35 cellular contexts compared by ENCODE assay signal in genomic region chr18:31447530-31448191, GRCh38. TPM values are rescaled to one million over a fixed set of nuclear protein-coding genes. Genes with fewer than 3 reads are reported as not detected.
DNase-seq lines count a peak whose midpoint lies in the region; ATAC-seq, FAIRE-seq and TF ChIP-seq lines count a peak whose summit lies in the region.
"Had no signal": no experiment of that assay in that cellular context is flagged by ENCODE, and none has a peak within 500 bp of the region (broad histone marks: within the 10 kb centered on the region; RNA-seq: fewer than 3 reads in every experiment).

A gene with protein sequence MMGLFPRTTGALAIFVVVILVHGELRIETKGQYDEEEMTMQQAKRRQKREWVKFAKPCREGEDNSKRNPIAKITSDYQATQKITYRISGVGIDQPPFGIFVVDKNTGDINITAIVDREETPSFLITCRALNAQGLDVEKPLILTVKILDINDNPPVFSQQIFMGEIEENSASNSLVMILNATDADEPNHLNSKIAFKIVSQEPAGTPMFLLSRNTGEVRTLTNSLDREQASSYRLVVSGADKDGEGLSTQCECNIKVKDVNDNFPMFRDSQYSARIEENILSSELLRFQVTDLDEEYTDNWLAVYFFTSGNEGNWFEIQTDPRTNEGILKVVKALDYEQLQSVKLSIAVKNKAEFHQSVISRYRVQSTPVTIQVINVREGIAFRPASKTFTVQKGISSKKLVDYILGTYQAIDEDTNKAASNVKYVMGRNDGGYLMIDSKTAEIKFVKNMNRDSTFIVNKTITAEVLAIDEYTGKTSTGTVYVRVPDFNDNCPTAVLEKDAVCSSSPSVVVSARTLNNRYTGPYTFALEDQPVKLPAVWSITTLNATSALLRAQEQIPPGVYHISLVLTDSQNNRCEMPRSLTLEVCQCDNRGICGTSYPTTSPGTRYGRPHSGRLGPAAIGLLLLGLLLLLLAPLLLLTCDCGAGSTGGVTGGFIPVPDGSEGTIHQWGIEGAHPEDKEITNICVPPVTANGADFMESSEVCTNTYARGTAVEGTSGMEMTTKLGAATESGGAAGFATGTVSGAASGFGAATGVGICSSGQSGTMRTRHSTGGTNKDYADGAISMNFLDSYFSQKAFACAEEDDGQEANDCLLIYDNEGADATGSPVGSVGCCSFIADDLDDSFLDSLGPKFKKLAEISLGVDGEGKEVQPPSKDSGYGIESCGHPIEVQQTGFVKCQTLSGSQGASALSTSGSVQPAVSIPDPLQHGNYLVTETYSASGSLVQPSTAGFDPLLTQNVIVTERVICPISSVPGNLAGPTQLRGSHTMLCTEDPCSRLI (plus strand): TSS chr18:31447741. CDS start chr18:31447878, 137 bp downstream.

- TF ChIP-seq RAD21 in H1 (IDR thresholded peaks at IDR 0.05 in 1 of 2, conservative IDR thresholded peaks at IDR 0.05 in 1 of 2; ENCODE audit: low read depth in 2 of 2, low read length in 2 of 2): no peak

- H3K23me2 ChIP-seq in H1 (ENCODE audit: low read depth, low read length): no peaks in the 10 kb centered on the region

- H3K27ac ChIP-seq in GM23338 (ENCODE audit: low read depth) (no peak within 1 kb of the TSS), H1 (ENCODE audit: low read depth, low read length) (no peak within 1 kb of the TSS), mesendoderm (ENCODE audit: low read depth, low read length) (no peak within 1 kb of the TSS)
- H3K27ac ChIP-seq: left lung, transverse colon, WERI-Rb-1 had no signal

- H3K79me1 ChIP-seq in H1 (ENCODE audit: low read depth, low read length): no peaks in the 10 kb centered on the region
- no peaks in the 10 kb centered on the region for H3K79me1 ChIP-seq in mesendoderm (ENCODE audit: low read length)

- no peaks in the 10 kb centered on the region for H4K20me1 ChIP-seq in GM23338 (replicated peaks; ENCODE audit: insufficient read depth)
- no peaks in the 10 kb centered on the region for H4K20me1 ChIP-seq in H1 (replicated peaks in 1 of 2; ENCODE audit: control insufficient read depth in 1 of 2, insufficient read depth in 2 of 2, low read length in 2 of 2)

- H3K4me1 ChIP-seq in GM23338 (ENCODE audit: insufficient read depth): no peaks in the 10 kb centered on the region
- H3K4me1 ChIP-seq in H1 (replicated peaks in 1 of 4; ENCODE audit: control insufficient read depth in 3 of 4, insufficient read depth in 4 of 4, low read length in 3 of 4): peaks cover 0 to 3% (median 1%) of the 10 kb centered on the region in 4 experiments; a peak in 2 of 7 replicates
- no peaks in the 10 kb centered on the region for H3K4me1 ChIP-seq in mesendoderm (ENCODE audit: control insufficient read depth, low read depth, low read length)
- H3K4me1 ChIP-seq: left lung, transverse colon had no signal

- TF ChIP-seq POLR2A in H1 (IDR thresholded peaks at IDR 0.05; ENCODE audit: control extremely low read depth in 1 of 2, low read depth in 2 of 2, low read length in 2 of 2): no peak

- H4K5ac ChIP-seq in H1 (ENCODE audit: insufficient read length, low read depth, low read length) (no peak within 1 kb of the TSS), mesendoderm (ENCODE audit: low read length) (no peak within 1 kb of the TSS)

- H2BK5ac ChIP-seq in H1 (ENCODE audit: low read depth, low read length) (no peak within 1 kb of the TSS), mesendoderm (ENCODE audit: low read length) (no peak within 1 kb of the TSS)

- no peak within 1 kb of the TSS for H2BK15ac ChIP-seq in H1 (ENCODE audit: low read length)
- H2BK15ac ChIP-seq in mesendoderm (replicated peaks; ENCODE audit: low read depth): no peak within 1 kb of the TSS

- no peak within 1 kb of the TSS for H2BK120ac ChIP-seq in H1 (replicated peaks; ENCODE audit: low read depth, low read length)
- H2BK120ac ChIP-seq in mesendoderm (ENCODE audit: low read depth, low read length): no peak within 1 kb of the TSS

- no peaks in the 10 kb centered on the region for H3K36me3 Mint-ChIP-seq in GM23338 (ENCODE audit: low read depth)
- no peaks in the 10 kb centered on the region for H3K36me3 Mint-ChIP-seq in T-helper 2 cell treated with Interferon-gamma antibody and Interleukin-4, amounts not matched to agents 5 μg/mL and 100 μg/mL, for 36 hours (ENCODE audit: low read depth)
- no peaks in the 10 kb centered on the region for H3K36me3 Mint-ChIP-seq in activated naive CD4-positive, alpha-beta T cell treated with anti-CD3 and anti-CD28 coated beads, Interleukin-2, amount 10 ng/mL, durations not matched to agents 7 days and 5 days
- H3K36me3 Mint-ChIP-seq: brain; CD4-positive, CD25-positive, alpha-beta regulatory T cell; immature natural killer cell; mesothelial cell of epicardium; naive thymus-derived CD8-positive, alpha-beta T cell had no signal

- DNase-seq in GM23338 (ENCODE audit: low spot score) (peak; percentile 32), RCC 7860 (ENCODE audit: low spot score) (no peak), H1 (ENCODE audit: low read depth in 1 of 2, low spot score in 2 of 2) (no peak), mesendoderm (peak; percentile 19), NCI-H748 treated with DMSO at 0.1 percent for 48 hours (lab: John Stamatoyannopoulos, UW) (no peak)
- no peak for DNase-seq in T-helper 2 cell treated with Interferon-gamma antibody and Interleukin-4, amounts not matched to agents 5 μg/mL and 100 μg/mL, for 36 hours (ENCODE audit: low spot score)
- DNase-seq in activated naive CD4-positive, alpha-beta T cell treated with anti-CD3 and anti-CD28 coated beads, Interleukin-2, amount 10 ng/mL, durations not matched to agents 7 days and 5 days: no peak
- DNase-seq in stimulated activated naive CD4-positive, alpha-beta T cell (lab: John Stamatoyannopoulos, UW): no peak
- DNase-seq: activated CD4-positive, alpha-beta T cell treated with anti-CD3 and anti-CD28 coated beads, Interleukin-2, amount 10 ng/mL, durations not matched to agents 24 days and 14 days; activated effector memory CD4-positive, alpha-beta T cell treated with anti-CD3 and anti-CD28 coated beads, Interleukin-2, amount 50 U/mL, for 16 hours; activated T-cell treated with anti-CD3 and anti-CD28 coated beads, Interleukin-2, amount 50 U/mL, for 1 hour; CD4-positive, CD25-positive, alpha-beta regulatory T cell; effector CD4-positive, alpha-beta T cell; EL; foreskin melanocyte; H7; immature natural killer cell; KG1; left lung; naive thymus-derived CD8-positive, alpha-beta T cell; NCI-H1436; NCI-H446; NK-92 treated with Interleukin-12 subunit alpha and Interleukin-12 subunit beta, amount 100 ng/mL, for 24 hours; occipital lobe; PC-3; SHP77 treated with DMSO at 0.1 percent for 48 hours; stimulated activated naive CD8-positive, alpha-beta T cell treated with anti-CD3 and anti-CD28 coated beads, Interleukin-15, amount 100 ng/mL, for 72 hours; T1000; transverse colon; WERI-Rb-1 had no signal

- WGBS in H1 (ENCODE audit: extremely low coverage in 1 of 2, insufficient coverage in 1 of 2, insufficient read length in 1 of 2, insufficient replicate concordance in 2 of 2, low coverage in 1 of 2, low lambda C conversion rate in 2 of 2, missing lambda C conversion rate in 1 of 2), 2 experiments: 64% methylated on average over 9 of the region's 9 CpGs; no CpG with 5 or more reads in 1 of the 2 experiments
- WGBS in mesendoderm (ENCODE audit: extremely low coverage, insufficient coverage, low lambda C conversion rate): no CpG with 5 or more reads among the region's 9 CpGs

- H4K8ac ChIP-seq in H1 (ENCODE audit: extremely low read depth, insufficient read depth, low read length): no peak within 1 kb of the TSS
- H4K8ac ChIP-seq in mesendoderm (ENCODE audit: low read depth, low read length): no peak within 1 kb of the TSS

- H4K91ac ChIP-seq in H1 (replicated peaks; ENCODE audit: insufficient read length, low read length): no peak within 1 kb of the TSS

- no peak within 1 kb of the TSS for H3K14ac ChIP-seq in H1 (ENCODE audit: insufficient read length)

- TF ChIP-seq CTCF in GM23338 (conservative IDR thresholded peaks at IDR 0.05; ENCODE audit: low read depth in 2 of 2) (no peak), H1 (IDR thresholded peaks at IDR 0.05; ENCODE audit: control extremely low read depth in 1 of 3, insufficient read depth in 1 of 3, low read depth in 1 of 3, low read length in 3 of 3) (no peak)

- H3K36me3 ChIP-seq in GM23338 (ENCODE audit: insufficient read depth): no peaks in the 10 kb centered on the region
- H3K36me3 ChIP-seq in H1 (ENCODE audit: control insufficient read depth in 2 of 4, insufficient read depth in 4 of 4, low read length in 3 of 4): no peaks in the 10 kb centered on the region
- no peaks in the 10 kb centered on the region for H3K36me3 ChIP-seq in mesendoderm (ENCODE audit: control insufficient read depth, insufficient read depth, low read length)
- H3K36me3 ChIP-seq: left lung, transverse colon, WERI-Rb-1 had no signal

- no peaks in the 10 kb centered on the region for H3K9me3 ChIP-seq in H1 (ENCODE audit: insufficient read depth in 2 of 2, low read depth in 1 of 2, low read length in 1 of 2)
- H3K9me3 ChIP-seq: left lung, transverse colon had no signal

- no peak within 1 kb of the TSS for H2BK12ac ChIP-seq in H1 (ENCODE audit: low read depth, low read length)

- no peak for TF ChIP-seq EP300 in H1 (IDR thresholded peaks at IDR 0.05; ENCODE audit: borderline replicate concordance in 1 of 2, low read depth in 2 of 2, low read length in 2 of 2)

- no peaks in the 10 kb centered on the region for H3K9me3 Mint-ChIP-seq in GM23338
- no peaks in the 10 kb centered on the region for H3K9me3 Mint-ChIP-seq in T-helper 2 cell treated with Interferon-gamma antibody and Interleukin-4, amounts not matched to agents 5 μg/mL and 100 μg/mL, for 36 hours
- H3K9me3 Mint-ChIP-seq in activated naive CD4-positive, alpha-beta T cell treated with anti-CD3 and anti-CD28 coated beads, Interleukin-2, amount 10 ng/mL, durations not matched to agents 7 days and 5 days: no peaks in the 10 kb centered on the region
- H3K9me3 Mint-ChIP-seq: activated CD4-positive, alpha-beta T cell treated with anti-CD3 and anti-CD28 coated beads, Interleukin-2, amount 10 ng/mL, durations not matched to agents 24 days and 14 days; brain; mesothelial cell of epicardium; stimulated activated naive CD8-positive, alpha-beta T cell treated with anti-CD3 and anti-CD28 coated beads, Interleukin-15, amount 100 ng/mL, for 72 hours had no signal

- H3K27me3 ChIP-seq in GM23338 (ENCODE audit: insufficient read depth) (no peaks in the 10 kb centered on the region), H1 (replicated peaks in 1 of 4; ENCODE audit: control insufficient read depth in 3 of 4, extremely low read depth in 1 of 4, insufficient read depth in 3 of 4, low read length in 3 of 4) (no peaks in the 10 kb centered on the region), mesendoderm (ENCODE audit: insufficient read depth, low read length, poor library complexity) (no peaks in the 10 kb centered on the region)
- H3K27me3 ChIP-seq: left lung, transverse colon had no signal

- H2AFZ ChIP-seq in GM23338 (peak within 1 kb of the TSS; percentile 44), H1 (ENCODE audit: low read length) (peak within 1 kb of the TSS; percentile 83)

- peaks cover 5% of the 10 kb centered on the region; the same call in 2 of the 3 replicates for H3K4me1 Mint-ChIP-seq in GM23338
- H3K4me1 Mint-ChIP-seq in T-helper 2 cell treated with Interferon-gamma antibody and Interleukin-4, amounts not matched to agents 5 μg/mL and 100 μg/mL, for 36 hours (ENCODE audit: low read depth): no peaks in the 10 kb centered on the region
- no peaks in the 10 kb centered on the region for H3K4me1 Mint-ChIP-seq in activated naive CD4-positive, alpha-beta T cell treated with anti-CD3 and anti-CD28 coated beads, Interleukin-2, amount 10 ng/mL, durations not matched to agents 7 days and 5 days
- H3K4me1 Mint-ChIP-seq: activated CD4-positive, alpha-beta T cell treated with anti-CD3 and anti-CD28 coated beads, Interleukin-2, amount 10 ng/mL, durations not matched to agents 24 days and 14 days; brain; CD4-positive, CD25-positive, alpha-beta regulatory T cell; immature natural killer cell; mesothelial cell of epicardium; naive thymus-derived CD8-positive, alpha-beta T cell; stimulated activated naive CD8-positive, alpha-beta T cell treated with anti-CD3 and anti-CD28 coated beads, Interleukin-15, amount 100 ng/mL, for 72 hours had no signal

- no peak within 1 kb of the TSS for H3K23ac ChIP-seq in H1 (ENCODE audit: insufficient read length)
- no peak within 1 kb of the TSS for H3K23ac ChIP-seq in mesendoderm (ENCODE audit: low read length)

- peak; percentile 79 for ATAC-seq in GM23338
- ATAC-seq: left lung; naive thymus-derived CD8-positive, alpha-beta T cell; PC-3; stimulated activated naive CD8-positive, alpha-beta T cell treated with anti-CD3 and anti-CD28 coated beads, Interleukin-15, amount 100 ng/mL, for 72 hours had no signal

- H3K79me2 ChIP-seq in GM23338 (replicated peaks; ENCODE audit: insufficient read depth) (no peaks in the 10 kb centered on the region), H1 (ENCODE audit: control insufficient read depth in 1 of 2, insufficient read depth in 2 of 2, low read length in 2 of 2) (no peaks in the 10 kb centered on the region), mesendoderm (ENCODE audit: control insufficient read depth, insufficient read depth, low read length) (no peaks in the 10 kb centered on the region)

- peak within 1 kb of the TSS; percentile 2; the same call in 1 of the 2 replicates for H3K27ac Mint-ChIP-seq in GM23338
- no peak within 1 kb of the TSS for H3K27ac Mint-ChIP-seq in T-helper 2 cell treated with Interferon-gamma antibody and Interleukin-4, amounts not matched to agents 5 μg/mL and 100 μg/mL, for 36 hours
- no peak within 1 kb of the TSS for H3K27ac Mint-ChIP-seq in activated naive CD4-positive, alpha-beta T cell treated with anti-CD3 and anti-CD28 coated beads, Interleukin-2, amount 10 ng/mL, durations not matched to agents 7 days and 5 days
- H3K27ac Mint-ChIP-seq: activated CD4-positive, alpha-beta T cell treated with anti-CD3 and anti-CD28 coated beads, Interleukin-2, amount 10 ng/mL, durations not matched to agents 24 days and 14 days; brain; CD4-positive, CD25-positive, alpha-beta regulatory T cell; immature natural killer cell; mesothelial cell of epicardium; naive thymus-derived CD8-positive, alpha-beta T cell; stimulated activated naive CD8-positive, alpha-beta T cell treated with anti-CD3 and anti-CD28 coated beads, Interleukin-15, amount 100 ng/mL, for 72 hours had no signal

- H3K56ac ChIP-seq in H1 (replicated peaks; ENCODE audit: insufficient read length, low read depth, low read length): no peak within 1 kb of the TSS
- H3K56ac ChIP-seq in mesendoderm (ENCODE audit: low read length): no peak within 1 kb of the TSS

- H2BK20ac ChIP-seq in H1 (ENCODE audit: low read length): no peak within 1 kb of the TSS

- POLR2A ChIA-PET in H1 (lab: Charles Lee; ENCODE audit: partially characterized antibody): no interaction called here

- CTCF ChIA-PET in H1 (lab: Charles Lee; ENCODE audit: partially characterized antibody): interaction anchor here (1.5 kb wide), 1 partner anchor 53 kb away, joined by 3 read pairs; no protein-coding TSS in a partner anchor
- CTCF ChIA-PET in activated naive CD4-positive, alpha-beta T cell treated with anti-CD3 and anti-CD28 coated beads, Interleukin-2, amount 10 ng/mL, durations not matched to agents 7 days and 5 days (lab: Charles Lee): no interaction called here

- no peak within 1 kb of the TSS for H3K18ac ChIP-seq in H1 (ENCODE audit: extremely low read depth, low read length)
- no peak within 1 kb of the TSS for H3K18ac ChIP-seq in mesendoderm (ENCODE audit: low read length)

- H3K4me3 Mint-ChIP-seq in GM23338: no peak within 1 kb of the TSS
- no peak within 1 kb of the TSS for H3K4me3 Mint-ChIP-seq in T-helper 2 cell treated with Interferon-gamma antibody and Interleukin-4, amounts not matched to agents 5 μg/mL and 100 μg/mL, for 36 hours
- H3K4me3 Mint-ChIP-seq in activated naive CD4-positive, alpha-beta T cell treated with anti-CD3 and anti-CD28 coated beads, Interleukin-2, amount 10 ng/mL, durations not matched to agents 7 days and 5 days: no peak within 1 kb of the TSS
- H3K4me3 Mint-ChIP-seq: activated CD4-positive, alpha-beta T cell treated with anti-CD3 and anti-CD28 coated beads, Interleukin-2, amount 10 ng/mL, durations not matched to agents 24 days and 14 days; brain; CD4-positive, CD25-positive, alpha-beta regulatory T cell; immature natural killer cell; mesothelial cell of epicardium; naive thymus-derived CD8-positive, alpha-beta T cell; stimulated activated naive CD8-positive, alpha-beta T cell treated with anti-CD3 and anti-CD28 coated beads, Interleukin-15, amount 100 ng/mL, for 72 hours had no signal

- no peak within 1 kb of the TSS for H3K4me3 ChIP-seq in GM23338
- H3K4me3 ChIP-seq in H1 (ENCODE audit: extremely low read depth in 1 of 4, insufficient read depth in 2 of 4, low read depth in 3 of 4, low read length in 4 of 4): no peak within 1 kb of the TSS
- no peak within 1 kb of the TSS for H3K4me3 ChIP-seq in mesendoderm (ENCODE audit: low read length)
- H3K4me3 ChIP-seq: left lung, transverse colon had no signal

- no peaks in the 10 kb centered on the region for H3K27me3 Mint-ChIP-seq in GM23338 (ENCODE audit: insufficient read depth, low read depth, poor library complexity)
- no peaks in the 10 kb centered on the region for H3K27me3 Mint-ChIP-seq in T-helper 2 cell treated with Interferon-gamma antibody and Interleukin-4, amounts not matched to agents 5 μg/mL and 100 μg/mL, for 36 hours (ENCODE audit: low read depth)
- no peaks in the 10 kb centered on the region for H3K27me3 Mint-ChIP-seq in activated naive CD4-positive, alpha-beta T cell treated with anti-CD3 and anti-CD28 coated beads, Interleukin-2, amount 10 ng/mL, durations not matched to agents 7 days and 5 days
- H3K27me3 Mint-ChIP-seq: activated CD4-positive, alpha-beta T cell treated with anti-CD3 and anti-CD28 coated beads, Interleukin-2, amount 10 ng/mL, durations not matched to agents 24 days and 14 days; brain; CD4-positive, CD25-positive, alpha-beta regulatory T cell; stimulated activated naive CD8-positive, alpha-beta T cell treated with anti-CD3 and anti-CD28 coated beads, Interleukin-15, amount 100 ng/mL, for 72 hours had no signal

- H3K9me2 ChIP-seq in GM23338 (ENCODE audit: insufficient read depth): no peaks in the 10 kb centered on the region

- H3K9ac ChIP-seq in H1 (replicated peaks in 1 of 4; ENCODE audit: extremely low read depth in 1 of 4, low read depth in 3 of 4, low read length in 3 of 4): no peak within 1 kb of the TSS
- H3K9ac ChIP-seq in mesendoderm (ENCODE audit: low read length): no peak within 1 kb of the TSS

- no peak within 1 kb of the TSS for H3K4ac ChIP-seq in H1 (replicated peaks; ENCODE audit: insufficient read length, low read depth, low read length)
- no peak within 1 kb of the TSS for H3K4ac ChIP-seq in mesendoderm (ENCODE audit: low read depth, low read length)

- H2AK5ac ChIP-seq in H1 (ENCODE audit: low read depth, low read length) (no peak within 1 kb of the TSS), mesendoderm (ENCODE audit: low read length) (no peak within 1 kb of the TSS)

- FAIRE-seq in RCC 7860 (lab: Jason Lieb, UNC) (peak; percentile 23), H1 (lab: Jason Lieb, UNC) (no peak)
- FAIRE-seq: A204.1 had no signal

- no peaks in the 10 kb centered on the region for H3F3A ChIP-seq in GM23338 (replicated peaks; ENCODE audit: low read depth)

- H3K4me2 ChIP-seq in GM23338: no peak within 1 kb of the TSS
- H3K4me2 ChIP-seq in H1 (ENCODE audit: insufficient read depth in 1 of 2, low read depth in 2 of 2, low read length in 2 of 2): no peak within 1 kb of the TSS
- H3K4me2 ChIP-seq in mesendoderm (ENCODE audit: low read length): no peak within 1 kb of the TSS

RNA-seq across cellular contexts. Expression of the gene that starts here (rescaled TPM):
- total RNA-seq in GM23338 (2014; rRNA removed; shearing (Covaris generic)): 0.24 TPM in 1 of 2 replicates, not detected in the other
- polyA plus RNA-seq in GM23338 (2016; fragmentation: Nextera tagmentation; extraction: Ambion mirVana) (0.05 and 0.07 TPM in 2 replicates), H1 (2011; rRNA removed) (0.02 and 0.03 TPM in 2 replicates)
- 0.06 and 0.07 TPM in 2 replicates for total RNA-seq in H1 (2021; fragmentation: NEBNext Ultra II Directional; extraction: Animal tissue kit (Norgen Biotek cat#: 25700))
- 0.05 TPM for polyA plus RNA-seq in H1 (2011; cell fraction: cytosol; rRNA removed)
- 0.03 TPM for polyA plus RNA-seq in H1 (2011; cell fraction: nucleus; rRNA removed)
- 0.03 to 0.05 TPM in 2 of 4 replicates, not detected in the others for polyA plus RNA-seq in H1 (2012, experiment 1 of 2)
- not detected for polyA plus RNA-seq in H1 (2012, experiment 2 of 2)
- polyA plus RNA-seq in H1 (2013, experiment 1 of 2): 0.18 TPM
- polyA plus RNA-seq in H1 (2013, experiment 2 of 2): 0.18 TPM
- polyA minus RNA-seq in H1 (2011; rRNA and poly(A)+ RNA removed): 0.10 and 0.16 TPM in 2 replicates
- polyA minus RNA-seq in H1 (2011; cell fraction: cytosol; rRNA and poly(A)+ RNA removed): not detected
- polyA minus RNA-seq in H1 (2011; cell fraction: nucleus; rRNA and poly(A)+ RNA removed): not detected
- 0.13 TPM for polyA plus RNA-seq in mesendoderm (2013, experiment 1 of 2)
- 0.11 TPM for polyA plus RNA-seq in mesendoderm (2013, experiment 2 of 2)
- total RNA-seq: activated CD4-positive, alpha-beta T cell treated with anti-CD3 and anti-CD28 coated beads, Interleukin-2, amount 10 ng/mL, durations not matched to agents 24 days and 14 days; activated CD8-positive, alpha-beta memory T cell treated with anti-CD3 and anti-CD28 coated beads for 36 hours; CD4-positive, CD25-positive, alpha-beta regulatory T cell; epithelial cell of proximal tubule; H7; left lung; naive thymus-derived CD8-positive, alpha-beta T cell; PC-3 had no signal
- polyA plus RNA-seq: CD4-positive, CD25-positive, alpha-beta regulatory T cell; immature natural killer cell; naive thymus-derived CD8-positive, alpha-beta T cell had no signal

Comparison
In these comparisons a context has a peak if more than half of its experiments do, and no peak if none do; other contexts are left out.
1. Peak in DNase-seq and ATAC-seq in GM23338; RNA of the gene not detected or under 1 TPM.